ENCODE assay signal across 15 cellular contexts in the genomic region with DNA sequence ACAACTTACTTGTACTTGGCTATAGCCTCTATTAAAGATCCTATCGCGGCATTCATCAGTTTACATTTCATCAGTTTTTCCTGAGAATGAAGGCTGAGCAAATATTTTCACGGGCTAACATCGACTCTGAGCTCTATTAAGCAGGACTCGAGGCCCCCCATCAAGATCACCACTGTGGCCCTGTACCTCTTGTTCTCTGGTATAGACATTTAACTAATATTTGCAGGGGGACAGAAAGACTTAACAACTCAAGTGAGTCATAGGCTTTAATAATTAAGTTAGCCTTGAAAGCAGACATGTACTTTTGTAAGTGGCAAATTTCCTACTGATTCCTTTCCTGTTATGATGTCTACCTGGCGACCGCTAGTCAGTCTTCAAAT. TPM values are rescaled to one million over a fixed set of nuclear protein-coding genes. Genes with fewer than 3 reads are reported as not detected.
DNase-seq lines count a peak whose midpoint lies in the region; ATAC-seq, FAIRE-seq and TF ChIP-seq lines count a peak whose summit lies in the region.
"Had no signal": no experiment of that assay in that cellular context is flagged by ENCODE, and none has a peak within 500 bp of the region (broad histone marks: within the 10 kb centered on the region; RNA-seq: fewer than 3 reads in every experiment).

No MANE protein-coding gene starts in this region.

- H3K9me3 ChIP-seq in HepG2 (ENCODE audit: low read length) = no peaks in the 10 kb centered on the region
- no peaks in the 10 kb centered on the region for H3K9me3 ChIP-seq in right lobe of liver
- H3K9me3 ChIP-seq in uterus = no peaks in the 10 kb centered on the region
- H3K9me3 ChIP-seq: thoracic aorta had no signal

- H3K36me3 ChIP-seq in HepG2 (replicated peaks in 1 of 2; ENCODE audit: control insufficient read depth in 1 of 2, insufficient read depth in 2 of 2, low read length in 2 of 2) = no peaks in the 10 kb centered on the region
- no peaks in the 10 kb centered on the region for H3K36me3 ChIP-seq in right lobe of liver
- no peaks in the 10 kb centered on the region for H3K36me3 ChIP-seq in uterus
- H3K36me3 ChIP-seq: thoracic aorta had no signal

- peaks cover 14% of the 10 kb centered on the region for H3K79me2 ChIP-seq in HepG2 (ENCODE audit: insufficient read depth, low read length)

- intact Hi-C loops in HepG2 (cut with micrococcal nuclease; ENCODE audit: unreplicated experiment) (loop anchor here (1.0 to 2.0 kb wide), 2 partner anchors 46 to 207 kb away; a partner anchor contains a TSS), right lobe of liver (cut with DNase I) (no loop called here), dorsolateral prefrontal cortex (cut with DNase I) (loop anchor here (5.0 kb wide), 1 partner anchor 47 kb away; a partner anchor contains a TSS), uterus (cut with DNase I; ENCODE audit: low total_unique reads) (no loop called here)

- no peaks in the 10 kb centered on the region for H3K27me3 ChIP-seq in HepG2 (ENCODE audit: control insufficient read depth in 1 of 2, insufficient read depth in 2 of 2, low read length in 2 of 2)
- no peaks in the 10 kb centered on the region for H3K27me3 ChIP-seq in right lobe of liver
- H3K27me3 ChIP-seq in dorsolateral prefrontal cortex = no peaks in the 10 kb centered on the region
- no peaks in the 10 kb centered on the region for H3K27me3 ChIP-seq in uterus

- TF ChIP-seq CTCF in HepG2 (CRISPR knock-in tag; IDR thresholded peaks at IDR 0.05) (no peak), right lobe of liver (IDR thresholded peaks at IDR 0.05) (no peak), dorsolateral prefrontal cortex (IDR thresholded peaks at IDR 0.05 in 54 of 56, conservative IDR thresholded peaks at IDR 0.05 in 2 of 56; ENCODE audit: low read depth in 1 of 56, partially characterized antibody in 56 of 56) (no peak), nephron (IDR thresholded peaks at IDR 0.05; ENCODE audit: unreplicated experiment in 3 of 3) (no peak), uterus (IDR thresholded peaks at IDR 0.05) (no peak)

- H3K27me3 Mint-ChIP-seq in nephron (ENCODE audit: low read depth) = no peaks in the 10 kb centered on the region
- H3K27me3 Mint-ChIP-seq in T-cell = peaks cover 3 to 6% of the 10 kb centered on the region in 2 donors

- CTCF ChIA-PET in HepG2 (lab: Yijun Ruan, JAX; ENCODE audit: low intra/inter-chr PET ratio, low total read pairs) = no interaction called here
- CTCF ChIA-PET in T-cell (lab: Charles Lee) = interaction anchor here in 1 of 2 donors (0.6 kb wide), 1 partner anchor 181 kb away, joined by 3 read pairs; no protein-coding TSS in a partner anchor

- TF ChIP-seq RAD21 in HepG2 (CRISPR knock-in tag; IDR thresholded peaks at IDR 0.05) = no peak

- peak overlapping the region; percentile 36 for H3K27ac ChIP-seq in HepG2 (ENCODE audit: extremely low read length, insufficient read depth, low read length)
- H3K27ac ChIP-seq in right lobe of liver = no peak overlapping the region
- peak overlapping the region in 56 of 59 donors; percentile 6 to 88 (median 74) for H3K27ac ChIP-seq in dorsolateral prefrontal cortex
- peak overlapping the region; percentile 9 to 49 for H3K27ac ChIP-seq in uterus
- H3K27ac ChIP-seq: thoracic aorta had no signal

- H3K4me3 Mint-ChIP-seq in nephron = no peak overlapping the region
- no peak overlapping the region for H3K4me3 Mint-ChIP-seq in T-cell
- H3K4me3 Mint-ChIP-seq: activated naive CD4-positive, alpha-beta T cell treated with anti-CD3 and anti-CD28 coated beads, Interleukin-2, amount 50 U/mL, for 24 hours had no signal

- H3K4me1 ChIP-seq in HepG2 (ENCODE audit: insufficient read depth, low read length) (peaks cover 43% of the 10 kb centered on the region), right lobe of liver (peaks cover 0 to 37% (median 20%) of the 10 kb centered on the region in 4 donors), uterus (no peaks in the 10 kb centered on the region)

- no peak overlapping the region for H2AFZ ChIP-seq in HepG2 (ENCODE audit: low read length)

- ATAC-seq in HepG2 = peak; percentile 67
- no peak for ATAC-seq in right lobe of liver
- ATAC-seq in T-cell (replicated peaks in 1 of 4) = no peak
- no peak for ATAC-seq in HG02763 (IDR thresholded peaks at IDR 0.05; ENCODE audit: unreplicated experiment)
- no peak for ATAC-seq in HG02759 (IDR thresholded peaks at IDR 0.05; ENCODE audit: unreplicated experiment)
- ATAC-seq: esophagus mucosa had no signal

- H3K4me3 ChIP-seq in HepG2 (replicated peaks in 1 of 3; ENCODE audit: insufficient read depth in 1 of 3, low read depth in 2 of 3, low read length in 3 of 3) (peak overlapping the region; percentile 15 to 37 (median 24); a peak in 4 of 6 replicates), right lobe of liver (no peak overlapping the region), dorsolateral prefrontal cortex (no peak overlapping the region), uterus (no peak overlapping the region)
- H3K4me3 ChIP-seq: thoracic aorta had no signal

- H3K4me1 Mint-ChIP-seq in nephron (peaks cover 36% of the 10 kb centered on the region), T-cell (no peaks in the 10 kb centered on the region)
- H3K4me1 Mint-ChIP-seq: activated naive CD4-positive, alpha-beta T cell treated with anti-CD3 and anti-CD28 coated beads, Interleukin-2, amount 50 U/mL, for 24 hours had no signal

- in situ Hi-C loops in HepG2 (cut with HindIII; ENCODE audit: extremely low pct_ligation_motif_present, low pct_unique_long_range_greater_than_20kb) = no loop called here

- H3K9me3 Mint-ChIP-seq in nephron = no peaks in the 10 kb centered on the region
- no peaks in the 10 kb centered on the region for H3K9me3 Mint-ChIP-seq in T-cell
- H3K9me3 Mint-ChIP-seq: activated naive CD4-positive, alpha-beta T cell treated with anti-CD3 and anti-CD28 coated beads, Interleukin-2, amount 50 U/mL, for 24 hours had no signal

- H3K9ac ChIP-seq in HepG2 (ENCODE audit: insufficient read depth, low read depth, low read length) = no peak overlapping the region

- H3K27ac Mint-ChIP-seq in nephron (peak overlapping the region; percentile 13 to 75 (median 29)), T-cell (no peak overlapping the region)
- H3K27ac Mint-ChIP-seq: activated naive CD4-positive, alpha-beta T cell treated with anti-CD3 and anti-CD28 coated beads, Interleukin-2, amount 50 U/mL, for 24 hours had no signal

- peak; percentile 8 for FAIRE-seq in HepG2 (lab: Jason Lieb, UNC)

- H4K20me1 ChIP-seq in HepG2 (ENCODE audit: insufficient read depth, low read length) = peaks cover 40% of the 10 kb centered on the region

- TF ChIP-seq POLR2A in HepG2 (IDR thresholded peaks at IDR 0.05; ENCODE audit: insufficient read depth in 1 of 2, low read depth in 2 of 2, low read length in 2 of 2) = no peak
- no peak for TF ChIP-seq POLR2A in right lobe of liver (IDR thresholded peaks at IDR 0.05)
- no peak for TF ChIP-seq POLR2A in uterus (IDR thresholded peaks at IDR 0.05)

- H3K36me3 Mint-ChIP-seq in nephron (ENCODE audit: low read depth) = no peaks in the 10 kb centered on the region
- no peaks in the 10 kb centered on the region for H3K36me3 Mint-ChIP-seq in T-cell
- H3K36me3 Mint-ChIP-seq: activated naive CD4-positive, alpha-beta T cell treated with anti-CD3 and anti-CD28 coated beads, Interleukin-2, amount 50 U/mL, for 24 hours had no signal

- POLR2A ChIA-PET in HepG2 (lab: Yijun Ruan, JAX) (interaction anchor here (0.8 to 1.4 kb wide), 2 partner anchors 42 to 46 kb away, joined by 3 to 4 read pairs; a partner anchor contains a TSS), T-cell (lab: Charles Lee) (no interaction called here)

- 1% methylated on average over 7 of the region's 7 CpGs for WGBS in HepG2 (ENCODE audit: low lambda C conversion rate)
- 35% methylated on average over 7 of the region's 7 CpGs for WGBS in right lobe of liver (ENCODE audit: insufficient coverage, low coverage, low lambda C conversion rate, missing lambda C conversion rate)

- peak overlapping the region; percentile 71 for H3K4me2 ChIP-seq in HepG2 (ENCODE audit: low read depth, low read length)

- peak in 1 of 2 experiments; percentile 39; a peak in 1 of 4 replicates for TF ChIP-seq EP300 in HepG2 (IDR thresholded peaks at IDR 0.05; ENCODE audit: low read depth in 2 of 2, low read length in 2 of 2)
- no peak; the same call in 1 of the 2 replicates for TF ChIP-seq EP300 in HepG2 (CRISPR knock-in tag; IDR thresholded peaks at IDR 0.05; ENCODE audit: borderline replicate concordance)

- BruUV-seq in HepG2 (replicated peaks; lab: Mats Ljungman, UMichigan) = no TSS peak

- DNase-seq in HepG2 (ENCODE audit: low spot score) (peak; percentile 80), right lobe of liver (no peak), dorsolateral prefrontal cortex (no peak), uterus (no peak), T-cell (no peak)
- DNase-seq: activated CD4-positive, CD25-positive, alpha-beta regulatory T cell; cerebellar nuclear complex; NCI-H1105; stimulated activated CD4-positive, alpha-beta T cell treated with anti-CD3 and anti-CD28 coated beads, Interleukin-15, amount 100 ng/mL, for 24 hours had no signal

RNA-seq across cellular contexts. Expression of a gene that starts 45.4 kb away (rescaled TPM):
- total RNA-seq in HepG2 (2016; rRNA removed; fragmentation: Illumina TruSeq; extraction: Trizol) = 13.5 and 19.1 TPM in 2 replicates
- 6.3 and 6.4 TPM in 2 replicates for total RNA-seq in HepG2 (2016; cell fraction: cytosol; rRNA removed; fragmentation: Illumina TruSeq; extraction: Trizol; ENCODE audit: low read depth)
- 14.2 and 17.5 TPM in 2 replicates for total RNA-seq in HepG2 (2016; cell fraction: insoluble cytoplasmic fraction; rRNA removed; fragmentation: Illumina TruSeq; extraction: Trizol)
- total RNA-seq in HepG2 (2016; cell fraction: membrane; rRNA removed; fragmentation: Illumina TruSeq; extraction: Trizol) = 4.5 and 6.0 TPM in 2 replicates
- 45.8 and 53.4 TPM in 2 replicates for total RNA-seq in HepG2 (2016; cell fraction: nucleus; rRNA removed; fragmentation: Illumina TruSeq; extraction: Trizol)
- polyA plus RNA-seq in HepG2 (2011; rRNA removed) = 16.2 and 17.4 TPM in 2 replicates
- polyA plus RNA-seq in HepG2 (2011; cell fraction: cytosol; rRNA removed) = 9.8 and 10.6 TPM in 2 replicates
- polyA plus RNA-seq in HepG2 (2011; cell fraction: nucleus; rRNA removed) = 23.1 and 29.8 TPM in 2 replicates
- 12.9 and 13.0 TPM in 2 replicates for polyA plus RNA-seq in HepG2 (2012)
- polyA plus RNA-seq in HepG2 (2016; cell fraction: cytosol; fragmentation: Illumina TruSeq; extraction: Trizol; ENCODE audit: low read depth) = 0.15 and 0.33 TPM in 2 replicates
- polyA plus RNA-seq in HepG2 (2016; cell fraction: insoluble cytoplasmic fraction; fragmentation: Illumina TruSeq; extraction: Trizol; ENCODE audit: low read depth) = 6.8 TPM in 2 replicates
- 0.62 and 0.66 TPM in 2 replicates for polyA plus RNA-seq in HepG2 (2016; cell fraction: membrane; fragmentation: Illumina TruSeq; extraction: Trizol; ENCODE audit: low read depth)
- 18.9 and 19.8 TPM in 2 replicates for polyA plus RNA-seq in HepG2 (2016; cell fraction: nucleus; fragmentation: Illumina TruSeq; extraction: Trizol; ENCODE audit: insufficient read depth, low read depth)
- 5.9 and 36.9 TPM in 2 replicates for polyA minus RNA-seq in HepG2 (2011; rRNA and poly(A)+ RNA removed; ENCODE audit: low replicate concordance)
- 21.7 and 38.6 TPM in 2 replicates for polyA minus RNA-seq in HepG2 (2011; cell fraction: cytosol; rRNA and poly(A)+ RNA removed)
- polyA minus RNA-seq in HepG2 (2011; cell fraction: nucleus; rRNA and poly(A)+ RNA removed) = 212 and 216 TPM in 2 replicates
- total RNA-seq in right lobe of liver = 10 to 100 TPM in 5 of 6 experiments, 1 to 10 TPM in 1; 9.4 to 29.9 (median 22.8) TPM
- 100 to 1,000 TPM; 113 to 236 (median 152) TPM for total RNA-seq in dorsolateral prefrontal cortex
- total RNA-seq in uterus = 100 to 1,000 TPM in 1 of 4 donors, 10 to 100 TPM in 3; 48.8 to 217 (median 72.3) TPM
- 1 to 10 TPM in 2 of 5 donors, under 1 TPM in 3; 0.35 to 1.4 (median 0.85) TPM for total RNA-seq in T-cell

RNA-seq across cellular contexts. Expression of a gene that starts 45.7 kb away (rescaled TPM):
- 30.1 and 44.8 TPM in 2 replicates for total RNA-seq in HepG2 (2016; rRNA removed; fragmentation: Illumina TruSeq; extraction: Trizol)
- total RNA-seq in HepG2 (2016; cell fraction: cytosol; rRNA removed; fragmentation: Illumina TruSeq; extraction: Trizol; ENCODE audit: low read depth) = 12.0 and 13.8 TPM in 2 replicates
- 29.9 and 44.3 TPM in 2 replicates for total RNA-seq in HepG2 (2016; cell fraction: insoluble cytoplasmic fraction; rRNA removed; fragmentation: Illumina TruSeq; extraction: Trizol)
- total RNA-seq in HepG2 (2016; cell fraction: membrane; rRNA removed; fragmentation: Illumina TruSeq; extraction: Trizol) = 31.0 and 38.7 TPM in 2 replicates
- total RNA-seq in HepG2 (2016; cell fraction: nucleus; rRNA removed; fragmentation: Illumina TruSeq; extraction: Trizol) = 20.9 and 21.0 TPM in 2 replicates
- polyA plus RNA-seq in HepG2 (2011; rRNA removed) = 20.0 and 29.1 TPM in 2 replicates
- 13.8 and 19.6 TPM in 2 replicates for polyA plus RNA-seq in HepG2 (2011; cell fraction: cytosol; rRNA removed)
- 3.9 and 4.8 TPM in 2 replicates for polyA plus RNA-seq in HepG2 (2011; cell fraction: nucleus; rRNA removed)
- polyA plus RNA-seq in HepG2 (2012) = 37.4 and 40.5 TPM in 2 replicates
- polyA plus RNA-seq in HepG2 (2016; cell fraction: cytosol; fragmentation: Illumina TruSeq; extraction: Trizol; ENCODE audit: low read depth) = 10.2 and 13.8 TPM in 2 replicates
- 34.0 and 36.2 TPM in 2 replicates for polyA plus RNA-seq in HepG2 (2016; cell fraction: insoluble cytoplasmic fraction; fragmentation: Illumina TruSeq; extraction: Trizol; ENCODE audit: low read depth)
- 20.1 and 24.9 TPM in 2 replicates for polyA plus RNA-seq in HepG2 (2016; cell fraction: membrane; fragmentation: Illumina TruSeq; extraction: Trizol; ENCODE audit: low read depth)
- 11.7 and 17.4 TPM in 2 replicates for polyA plus RNA-seq in HepG2 (2016; cell fraction: nucleus; fragmentation: Illumina TruSeq; extraction: Trizol; ENCODE audit: insufficient read depth, low read depth)
- 7.4 and 8.8 TPM in 2 replicates for polyA minus RNA-seq in HepG2 (2011; rRNA and poly(A)+ RNA removed; ENCODE audit: low replicate concordance)
- polyA minus RNA-seq in HepG2 (2011; cell fraction: cytosol; rRNA and poly(A)+ RNA removed) = 42.6 and 49.1 TPM in 2 replicates
- polyA minus RNA-seq in HepG2 (2011; cell fraction: nucleus; rRNA and poly(A)+ RNA removed) = 45.6 and 48.4 TPM in 2 replicates
- 10 to 100 TPM; 11.2 to 20.9 (median 13.1) TPM for total RNA-seq in right lobe of liver
- total RNA-seq in dorsolateral prefrontal cortex = 10 to 100 TPM; 14.7 to 33.1 (median 22.0) TPM
- 10 to 100 TPM; 14.4 to 44.9 (median 21.4) TPM for total RNA-seq in uterus
- total RNA-seq in T-cell = 10 to 100 TPM; 26.6 to 31.4 (median 30.2) TPM

Comparison
In these comparisons a context has a peak if more than half of its experiments do, and no peak if none do; other contexts are left out.
1. H3K27ac ChIP-seq: peak in HepG2 (single experiment), dorsolateral prefrontal cortex (56 of 59) and uterus (2 of 2); none in right lobe of liver (0 of 3).
2. H3K4me3 ChIP-seq: peak in HepG2 (3 of 3); none in right lobe of liver (0 of 3), dorsolateral prefrontal cortex (0 of 59) and uterus (0 of 2).
3. intact Hi-C loops: an anchor here in HepG2 (1.0 to 2.0 kb wide) and dorsolateral prefrontal cortex (5.0 kb wide); none called in right lobe of liver and uterus.
4. H3K27ac Mint-ChIP-seq: peak in nephron (3 of 3); none in T-cell (0 of 2).